Comparison of ENCODE assay signal across 1 cellular context in genomic region chr6:35583893-35584688, GRCh38.
A peak's percentile ranks its signal among the peaks of the same experiment; 100 is the strongest.
TF ChIP-seq lines count a peak whose summit lies in the region.

No MANE protein-coding gene starts in this region.

TF ChIP-seq in GM12878, 131 proteins besides CTCF, POLR2A, EP300 and RAD21 (continued from another document):
- TF ChIP-seq, protein P1, sequence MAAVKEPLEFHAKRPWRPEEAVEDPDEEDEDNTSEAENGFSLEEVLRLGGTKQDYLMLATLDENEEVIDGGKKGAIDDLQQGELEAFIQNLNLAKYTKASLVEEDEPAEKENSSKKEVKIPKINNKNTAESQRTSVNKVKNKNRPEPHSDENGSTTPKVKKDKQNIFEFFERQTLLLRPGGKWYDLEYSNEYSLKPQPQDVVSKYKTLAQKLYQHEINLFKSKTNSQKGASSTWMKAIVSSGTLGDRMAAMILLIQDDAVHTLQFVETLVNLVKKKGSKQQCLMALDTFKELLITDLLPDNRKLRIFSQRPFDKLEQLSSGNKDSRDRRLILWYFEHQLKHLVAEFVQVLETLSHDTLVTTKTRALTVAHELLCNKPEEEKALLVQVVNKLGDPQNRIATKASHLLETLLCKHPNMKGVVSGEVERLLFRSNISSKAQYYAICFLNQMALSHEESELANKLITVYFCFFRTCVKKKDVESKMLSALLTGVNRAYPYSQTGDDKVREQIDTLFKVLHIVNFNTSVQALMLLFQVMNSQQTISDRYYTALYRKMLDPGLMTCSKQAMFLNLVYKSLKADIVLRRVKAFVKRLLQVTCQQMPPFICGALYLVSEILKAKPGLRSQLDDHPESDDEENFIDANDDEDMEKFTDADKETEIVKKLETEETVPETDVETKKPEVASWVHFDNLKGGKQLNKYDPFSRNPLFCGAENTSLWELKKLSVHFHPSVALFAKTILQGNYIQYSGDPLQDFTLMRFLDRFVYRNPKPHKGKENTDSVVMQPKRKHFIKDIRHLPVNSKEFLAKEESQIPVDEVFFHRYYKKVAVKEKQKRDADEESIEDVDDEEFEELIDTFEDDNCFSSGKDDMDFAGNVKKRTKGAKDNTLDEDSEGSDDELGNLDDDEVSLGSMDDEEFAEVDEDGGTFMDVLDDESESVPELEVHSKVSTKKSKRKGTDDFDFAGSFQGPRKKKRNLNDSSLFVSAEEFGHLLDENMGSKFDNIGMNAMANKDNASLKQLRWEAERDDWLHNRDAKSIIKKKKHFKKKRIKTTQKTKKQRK (IDR thresholded peaks at IDR 0.05; ENCODE audit: low read depth, low read length), result no peak
- TF ChIP-seq FOXM1 (IDR thresholded peaks at IDR 0.05; ENCODE audit: low read depth, low read length), result 0 out of 2 replicates have a peak, but pooled peaks have one; percentile 51
- TF ChIP-seq PKNOX1 (IDR thresholded peaks at IDR 0.05), result no peak
- TF ChIP-seq MLLT1 (IDR thresholded peaks at IDR 0.05), result no peak
- no peak for TF ChIP-seq NFXL1 (IDR thresholded peaks at IDR 0.05; ENCODE audit: borderline replicate concordance)
- TF ChIP-seq JUND (IDR thresholded peaks at IDR 0.05; ENCODE audit: low read depth, low read length), result no peak
- no peak for TF ChIP-seq SUZ12 (IDR thresholded peaks at IDR 0.05; ENCODE audit: unreplicated experiment)
- TF ChIP-seq SP1 (IDR thresholded peaks at IDR 0.05; ENCODE audit: low read depth, low read length), result no peak
- no peak for TF ChIP-seq LARP7 (IDR thresholded peaks at IDR 0.05)
- TF ChIP-seq TARDBP (IDR thresholded peaks at IDR 0.05; ENCODE audit: borderline replicate concordance), result no peak
- peak; percentile 99 for TF ChIP-seq SMC3 (IDR thresholded peaks at IDR 0.05; ENCODE audit: borderline replicate concordance, low read length)
- TF ChIP-seq, protein P2, sequence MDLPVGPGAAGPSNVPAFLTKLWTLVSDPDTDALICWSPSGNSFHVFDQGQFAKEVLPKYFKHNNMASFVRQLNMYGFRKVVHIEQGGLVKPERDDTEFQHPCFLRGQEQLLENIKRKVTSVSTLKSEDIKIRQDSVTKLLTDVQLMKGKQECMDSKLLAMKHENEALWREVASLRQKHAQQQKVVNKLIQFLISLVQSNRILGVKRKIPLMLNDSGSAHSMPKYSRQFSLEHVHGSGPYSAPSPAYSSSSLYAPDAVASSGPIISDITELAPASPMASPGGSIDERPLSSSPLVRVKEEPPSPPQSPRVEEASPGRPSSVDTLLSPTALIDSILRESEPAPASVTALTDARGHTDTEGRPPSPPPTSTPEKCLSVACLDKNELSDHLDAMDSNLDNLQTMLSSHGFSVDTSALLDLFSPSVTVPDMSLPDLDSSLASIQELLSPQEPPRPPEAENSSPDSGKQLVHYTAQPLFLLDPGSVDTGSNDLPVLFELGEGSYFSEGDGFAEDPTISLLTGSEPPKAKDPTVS (IDR thresholded peaks at IDR 0.05; ENCODE audit: low read depth, low read length), result no peak
- no peak for TF ChIP-seq CHD1 (IDR thresholded peaks at IDR 0.05; ENCODE audit: low read depth, low read length)
- TF ChIP-seq HDGF (IDR thresholded peaks at IDR 0.05), result no peak
